ENCODE assay signal across 8 cellular contexts in the genomic region with DNA sequence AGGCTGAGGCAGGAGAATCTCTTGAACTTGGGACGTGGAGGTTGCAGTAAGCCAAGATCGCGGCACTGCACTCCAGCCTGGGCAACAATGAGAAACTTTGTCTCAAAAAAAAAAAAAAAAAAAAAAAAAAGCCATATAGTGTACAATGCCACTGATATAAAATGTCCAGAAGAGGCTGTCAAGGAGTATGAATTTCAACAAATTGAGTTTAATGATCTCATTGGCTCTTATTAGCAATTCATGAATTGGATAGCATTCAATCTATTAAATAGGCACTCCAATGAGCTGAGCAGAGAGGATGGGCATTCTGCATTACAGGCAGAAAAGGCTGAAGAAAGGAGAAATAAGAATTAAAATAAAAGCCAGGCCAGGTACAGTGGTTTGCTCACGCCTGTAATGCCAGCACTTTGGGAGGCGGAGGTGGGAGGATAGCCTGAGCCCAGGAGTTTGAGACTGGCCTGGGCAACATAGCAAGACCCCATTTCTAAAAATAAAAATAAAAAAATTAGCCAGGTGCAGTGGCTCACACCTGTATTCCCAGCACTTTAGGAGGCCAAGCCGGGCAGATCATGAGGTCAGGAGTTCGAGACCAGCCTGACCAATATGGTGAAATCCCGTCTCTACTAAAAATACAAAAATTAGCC. TPM values are rescaled to one million over a fixed set of nuclear protein-coding genes. Genes with fewer than 3 reads are reported as not detected.
DNase-seq lines count a peak whose midpoint lies in the region; ATAC-seq, FAIRE-seq and TF ChIP-seq lines count a peak whose summit lies in the region.

No MANE protein-coding gene starts in this region.

- H3K4me2 ChIP-seq in GM12878 (ENCODE audit: control insufficient read depth, insufficient read depth): peak overlapping the region; percentile 58
- H3K4me2 ChIP-seq in mesenchymal stem cell (ENCODE audit: low read length, poor library complexity, severe bottlenecking): no peak overlapping the region

- no peak for ATAC-seq in left cardiac atrium
- ATAC-seq in GM12878: no peak
- no peak for ATAC-seq in upper lobe of right lung

- CTCF ChIA-PET in GM12878 (lab: Yijun Ruan, JAX): interaction anchor here (0.6 to 1.7 kb wide), 3 partner anchors 150 to 222 kb away, joined by 4 to 6 read pairs (median 4); a partner anchor contains a TSS

- in situ Hi-C loops in GM12878 (cut with MboI): no loop called here

- WGBS in GM12878 (ENCODE audit: insufficient coverage, insufficient replicate concordance, low lambda C conversion rate, missing lambda C conversion rate): 92% methylated on average over 8 of the region's 8 CpGs
- 97% methylated on average over 5 of the region's 8 CpGs for WGBS in mesenchymal stem cell

- TF ChIP-seq RAD21 in GM12878 (IDR thresholded peaks at IDR 0.05; ENCODE audit: insufficient read depth, low read depth, low read length): no peak

- TF ChIP-seq CTCF in cardiac muscle cell (IDR thresholded peaks at IDR 0.05; ENCODE audit: low read depth, low read length) (no peak), GM12878 (IDR thresholded peaks at IDR 0.05 in 2 of 3, conservative IDR thresholded peaks at IDR 0.05 in 1 of 3; ENCODE audit: control insufficient read depth in 2 of 3, extremely low read depth in 1 of 3, insufficient read depth in 1 of 3, low read depth in 3 of 3, low read length in 3 of 3) (no peak), upper lobe of right lung (IDR thresholded peaks at IDR 0.05) (no peak)

- no peak overlapping the region for H2BK5ac ChIP-seq in mesenchymal stem cell (ENCODE audit: low read depth, low read length, poor library complexity, severe bottlenecking)

- DNase-seq in cardiac muscle cell (ENCODE audit: low read depth in 1 of 2, low spot score in 1 of 2) (no peak), left cardiac atrium (no peak), GM12878 (ENCODE audit: low read depth, low spot score) (no peak), mesenchymal stem cell (no peak), upper lobe of right lung (no peak), GM19240 (ENCODE audit: insufficient read length, low spot score) (no peak), NCI-H82 (lab: John Stamatoyannopoulos, UW) (no peak)
- no peak for DNase-seq in stimulated activated CD4-positive, alpha-beta T cell treated with anti-CD3 and anti-CD28 coated beads, Interleukin-4, amount 100 ng/mL, for 4 hours

- H3K4me1 ChIP-seq in cardiac muscle cell (ENCODE audit: low read depth) (no peaks in the 10 kb centered on the region), GM12878 (ENCODE audit: control insufficient read depth, insufficient read depth, low read length) (peaks cover 19% of the 10 kb centered on the region), mesenchymal stem cell (ENCODE audit: control insufficient read depth, insufficient read depth, low read depth, low read length) (peaks cover 37% of the 10 kb centered on the region), upper lobe of right lung (peaks cover 21% of the 10 kb centered on the region)

- H3K9ac ChIP-seq in GM12878 (ENCODE audit: control insufficient read depth, insufficient read depth, low read length) (peak overlapping the region; percentile 60), mesenchymal stem cell (ENCODE audit: low read length) (peak overlapping the region; percentile 78)

- no peak for FAIRE-seq in GM12878 (lab: Jason Lieb, UNC)

- H3K36me3 ChIP-seq in cardiac muscle cell (no peaks in the 10 kb centered on the region), GM12878 (ENCODE audit: control insufficient read depth in 2 of 2, insufficient read depth in 2 of 2, low read length in 1 of 2) (peaks cover 0 to 6% of the 10 kb centered on the region in 2 experiments; a peak in 2 of 4 replicates), mesenchymal stem cell (ENCODE audit: control insufficient read depth in 1 of 2, insufficient read depth in 2 of 2, low read depth in 1 of 2, low read length in 2 of 2) (peaks cover 0 to 10% of the 10 kb centered on the region in 2 experiments), upper lobe of right lung (no peaks in the 10 kb centered on the region)

- H3K4me3 ChIP-seq in cardiac muscle cell (no peak overlapping the region), GM12878 (peak overlapping the region; percentile 58), mesenchymal stem cell (ENCODE audit: insufficient read depth in 1 of 2, low read depth in 1 of 2, low read length in 2 of 2) (peak overlapping the region in 1 of 2 experiments; percentile 77), upper lobe of right lung (peak overlapping the region; percentile 30)

- H3K4ac ChIP-seq in mesenchymal stem cell (ENCODE audit: low read depth in 1 of 2, low read length in 2 of 2): peak overlapping the region; percentile 32 to 71

- peaks cover 48% of the 10 kb centered on the region for H3K79me2 ChIP-seq in GM12878 (ENCODE audit: control insufficient read depth, insufficient read depth, low read length)

- no peak for TF ChIP-seq POLR2A in GM12878 (IDR thresholded peaks at IDR 0.05; ENCODE audit: low read depth, low read length)

- H4K91ac ChIP-seq in mesenchymal stem cell (ENCODE audit: low read length): peak overlapping the region; percentile 22

- no peak overlapping the region for H2BK12ac ChIP-seq in mesenchymal stem cell (ENCODE audit: low read length in 2 of 2)

- no peak overlapping the region for H3K14ac ChIP-seq in mesenchymal stem cell (ENCODE audit: low read length in 2 of 2)

- H3K27me3 ChIP-seq in cardiac muscle cell (no peaks in the 10 kb centered on the region), GM12878 (replicated peaks in 1 of 2; ENCODE audit: control insufficient read depth in 2 of 2, insufficient read depth in 2 of 2, low read length in 1 of 2) (no peaks in the 10 kb centered on the region), mesenchymal stem cell (ENCODE audit: control insufficient read depth in 1 of 2, insufficient read depth in 1 of 2, low read length in 2 of 2) (no peaks in the 10 kb centered on the region), upper lobe of right lung (no peaks in the 10 kb centered on the region)

- no peak overlapping the region for H3K23ac ChIP-seq in mesenchymal stem cell (ENCODE audit: low read length in 2 of 2)

- no peak for TF ChIP-seq EP300 in GM12878 (IDR thresholded peaks at IDR 0.05; ENCODE audit: borderline replicate concordance in 1 of 2, control insufficient read depth in 1 of 2, low read depth in 2 of 2, low read length in 2 of 2)

- peak overlapping the region; percentile 81 for H3K27ac ChIP-seq in cardiac muscle cell
- H3K27ac ChIP-seq in GM12878 (ENCODE audit: control insufficient read depth, insufficient read depth): peak overlapping the region; percentile 45
- H3K27ac ChIP-seq in mesenchymal stem cell (ENCODE audit: low read length, poor library complexity, severe bottlenecking): no peak overlapping the region
- peak overlapping the region; percentile 20 for H3K27ac ChIP-seq in upper lobe of right lung

- peak overlapping the region; percentile 84; the same call in 1 of the 2 replicates for H2AFZ ChIP-seq in GM12878 (ENCODE audit: control insufficient read depth, low read depth, low read length)
- no peak overlapping the region for H2AFZ ChIP-seq in mesenchymal stem cell (ENCODE audit: low read depth, low read length)

- POLR2A ChIA-PET in GM12878 (lab: Charles Lee): interaction anchor here (0.7 to 1.6 kb wide), 6 partner anchors 18 to 244 kb away, joined by 4 to 11 read pairs (median 4); a partner anchor contains a TSS

- no TSS peak for BruUV-seq in GM12878 (replicated peaks; lab: Mats Ljungman, UMichigan)

- no peak overlapping the region for H2AK5ac ChIP-seq in mesenchymal stem cell (ENCODE audit: low read length, severe bottlenecking)

- no peak overlapping the region for H2BK15ac ChIP-seq in mesenchymal stem cell (ENCODE audit: low read depth, poor library complexity, severe bottlenecking)

- H4K8ac ChIP-seq in mesenchymal stem cell (ENCODE audit: low read length): peak overlapping the region; percentile 91

- H2BK120ac ChIP-seq in mesenchymal stem cell (ENCODE audit: low read depth, low read length): no peak overlapping the region

- peaks cover 9% of the 10 kb centered on the region for H4K20me1 ChIP-seq in GM12878 (ENCODE audit: control insufficient read depth, insufficient read depth)

- intact Hi-C loops in left cardiac atrium (cut with DNase I): no loop called here
- intact Hi-C loops in GM12878 (cut with micrococcal nuclease; ENCODE audit: unreplicated experiment): no loop called here
- intact Hi-C loops in upper lobe of right lung (cut with DNase I): no loop called here

- RAD21 ChIA-PET in GM12878 (lab: Charles Lee; ENCODE audit: unreplicated experiment): interaction anchor here (0.6 to 1.5 kb wide), 7 partner anchors 37 to 578 kb away, joined by 3 to 5 read pairs (median 3); no protein-coding TSS in a partner anchor

- peak overlapping the region in 1 of 2 experiments; percentile 29 for H3K18ac ChIP-seq in mesenchymal stem cell (ENCODE audit: low read depth in 1 of 2, low read length in 2 of 2)

- SMC1A ChIA-PET in GM12878 (lab: Charles Lee; ENCODE audit: uncharacterized antibody, unreplicated experiment): interaction anchor here (0.7 to 1.5 kb wide), 3 partner anchors 19 to 234 kb away, joined by 3 to 5 read pairs (median 4); a partner anchor contains a TSS

- H3K9me3 ChIP-seq in cardiac muscle cell (ENCODE audit: low read depth) (no peaks in the 10 kb centered on the region), GM12878 (replicated peaks; ENCODE audit: control insufficient read depth, insufficient read depth, low read length) (no peaks in the 10 kb centered on the region), mesenchymal stem cell (ENCODE audit: control insufficient read depth, low read length) (no peaks in the 10 kb centered on the region), upper lobe of right lung (no peaks in the 10 kb centered on the region)

- H3K79me1 ChIP-seq in mesenchymal stem cell (replicated peaks; ENCODE audit: low read length, poor library complexity, severe bottlenecking): peaks cover 4% of the 10 kb centered on the region

RNA-seq across cellular contexts. Expression of a gene that starts 0.8 kb away (rescaled TPM):
- total RNA-seq in cardiac muscle cell (78.6 and 127 TPM in 2 replicates), left cardiac atrium (10 to 100 TPM; 19.5 to 20.6 TPM), GM12878 (2014; rRNA removed) (98.7 and 107 TPM in 2 replicates), GM12878 (2014; rRNA removed; fragmentation: Illumina TruSeq; extraction: Trizol) (63.4 and 66.4 TPM in 2 replicates), GM12878 (2021) (117 and 118 TPM in 2 replicates), upper lobe of right lung (22.0 TPM)
- polyA plus RNA-seq in cardiac muscle cell (42.5 and 66.9 TPM in 2 replicates), GM12878 (2011; rRNA removed) (62.9 and 98.1 TPM in 2 replicates), GM12878 (2014; fragmentation: Illumina TruSeq; extraction: Trizol) (80.1 and 121 TPM in 2 replicates), GM12878 (2014; fragmentation: Nextera tagmentation; extraction: Ambion mirVana) (1 to 10 TPM in 1 of 2 experiments, under 1 TPM in 1; 0.61 to 1.9 TPM), GM12878 (2014; rRNA removed) (94.8 and 108 TPM in 2 replicates), GM12878 (2016; fragmentation: Nextera tagmentation; extraction: Ambion mirVana) (10 to 100 TPM; 10.4 to 47.3 TPM)
- total RNA-seq in GM12878 (2013; cell fraction: nucleolus; rRNA removed): 39.2 and 49.9 TPM in 2 replicates
- polyA plus RNA-seq in GM12878 (2011; ENCODE audit: low read depth): 34.0 TPM
- 131 and 153 TPM in 2 replicates for polyA plus RNA-seq in GM12878 (2011; cell fraction: cytosol; rRNA removed)
- 89.5 and 121 TPM in 2 replicates for polyA plus RNA-seq in GM12878 (2011; cell fraction: nucleus; rRNA removed)
- polyA plus RNA-seq in GM12878 (2012): 45.1 and 51.1 TPM in 2 replicates
- 61.8 and 93.7 TPM in 2 replicates for polyA minus RNA-seq in GM12878 (2011; rRNA and poly(A)+ RNA removed)
- polyA minus RNA-seq in GM12878 (2011; cell fraction: cytosol; rRNA and poly(A)+ RNA removed): 29.2 and 34.9 TPM in 2 replicates
- 14.7 and 19.8 TPM in 2 replicates for polyA minus RNA-seq in GM12878 (2011; cell fraction: nucleus; rRNA and poly(A)+ RNA removed)
- polyA plus RNA-seq in mesenchymal stem cell (2013, experiment 1 of 2): 37.7 TPM
- 35.4 TPM for polyA plus RNA-seq in mesenchymal stem cell (2013, experiment 2 of 2)

RNA-seq across cellular contexts. Expression of a gene that starts 18.4 kb away (rescaled TPM):
- 44.8 and 75.2 TPM in 2 replicates for total RNA-seq in cardiac muscle cell
- polyA plus RNA-seq in cardiac muscle cell: 30.5 and 66.4 TPM in 2 replicates
- total RNA-seq in left cardiac atrium: 100 to 1,000 TPM in 1 of 2 donors, 10 to 100 TPM in 1; 64.0 to 189 TPM
- 313 and 319 TPM in 2 replicates for total RNA-seq in GM12878 (2013; cell fraction: nucleolus; rRNA removed)
- total RNA-seq in GM12878 (2014; rRNA removed): 89.5 and 97.3 TPM in 2 replicates
- 51.1 and 53.5 TPM in 2 replicates for total RNA-seq in GM12878 (2014; rRNA removed; fragmentation: Illumina TruSeq; extraction: Trizol)
- 101 and 104 TPM in 2 replicates for total RNA-seq in GM12878 (2021)
- polyA plus RNA-seq in GM12878 (2011; ENCODE audit: low read depth): 59.9 TPM
- polyA plus RNA-seq in GM12878 (2011; rRNA removed): 112 and 180 TPM in 2 replicates
- polyA plus RNA-seq in GM12878 (2011; cell fraction: cytosol; rRNA removed): 262 and 293 TPM in 2 replicates
- 355 and 391 TPM in 2 replicates for polyA plus RNA-seq in GM12878 (2011; cell fraction: nucleus; rRNA removed)
- polyA plus RNA-seq in GM12878 (2012): 129 and 137 TPM in 2 replicates
- polyA plus RNA-seq in GM12878 (2014; fragmentation: Illumina TruSeq; extraction: Trizol): 12.4 and 33.7 TPM in 2 replicates
- 10 to 100 TPM in 1 of 2 experiments, 1 to 10 TPM in 1; 2.4 to 10.5 TPM for polyA plus RNA-seq in GM12878 (2014; fragmentation: Nextera tagmentation; extraction: Ambion mirVana)
- polyA plus RNA-seq in GM12878 (2014; rRNA removed): 150 and 165 TPM in 2 replicates
- 100 to 1,000 TPM in 1 of 2 experiments, 10 to 100 TPM in 1; 92.7 to 106 TPM for polyA plus RNA-seq in GM12878 (2016; fragmentation: Nextera tagmentation; extraction: Ambion mirVana)
- 93.1 and 170 TPM in 2 replicates for polyA minus RNA-seq in GM12878 (2011; rRNA and poly(A)+ RNA removed)
- polyA minus RNA-seq in GM12878 (2011; cell fraction: cytosol; rRNA and poly(A)+ RNA removed): 64.0 and 71.2 TPM in 2 replicates
- 216 and 321 TPM in 2 replicates for polyA minus RNA-seq in GM12878 (2011; cell fraction: nucleus; rRNA and poly(A)+ RNA removed)
- polyA plus RNA-seq in mesenchymal stem cell (2013, experiment 1 of 2): 57.8 TPM
- 51.9 TPM for polyA plus RNA-seq in mesenchymal stem cell (2013, experiment 2 of 2)
- 91.2 TPM for total RNA-seq in upper lobe of right lung

RNA-seq across cellular contexts. Expression of a gene that starts 30.1 kb away (rescaled TPM):
- total RNA-seq in cardiac muscle cell: 76.7 and 93.0 TPM in 2 replicates
- 287 and 292 TPM in 2 replicates for polyA plus RNA-seq in cardiac muscle cell
- total RNA-seq in left cardiac atrium: 10 to 100 TPM; 76.8 to 78.7 TPM
- 59.7 and 74.3 TPM in 2 replicates for total RNA-seq in GM12878 (2013; cell fraction: nucleolus; rRNA removed)
- total RNA-seq in GM12878 (2014; rRNA removed): 69.5 and 80.8 TPM in 2 replicates
- total RNA-seq in GM12878 (2014; rRNA removed; fragmentation: Illumina TruSeq; extraction: Trizol): 28.3 and 34.4 TPM in 2 replicates
- total RNA-seq in GM12878 (2021): 151 and 160 TPM in 2 replicates
- polyA plus RNA-seq in GM12878 (2011; ENCODE audit: low read depth): 23.9 TPM
- 17.1 and 38.9 TPM in 2 replicates for polyA plus RNA-seq in GM12878 (2011; rRNA removed)
- 74.2 and 137 TPM in 2 replicates for polyA plus RNA-seq in GM12878 (2011; cell fraction: cytosol; rRNA removed)
- 67.2 and 71.6 TPM in 2 replicates for polyA plus RNA-seq in GM12878 (2011; cell fraction: nucleus; rRNA removed)
- 48.0 and 50.4 TPM in 2 replicates for polyA plus RNA-seq in GM12878 (2012)
- 1.6 and 9.9 TPM in 2 replicates for polyA plus RNA-seq in GM12878 (2014; fragmentation: Illumina TruSeq; extraction: Trizol)
- polyA plus RNA-seq in GM12878 (2014; fragmentation: Nextera tagmentation; extraction: Ambion mirVana): 10 to 100 TPM; 17.9 to 46.3 TPM
- polyA plus RNA-seq in GM12878 (2014; rRNA removed): 82.1 and 111 TPM in 2 replicates
- polyA plus RNA-seq in GM12878 (2016; fragmentation: Nextera tagmentation; extraction: Ambion mirVana): 100 to 1,000 TPM; 200 to 205 TPM
- polyA minus RNA-seq in GM12878 (2011; rRNA and poly(A)+ RNA removed): 5.5 and 23.9 TPM in 2 replicates
- 18.7 and 24.1 TPM in 2 replicates for polyA minus RNA-seq in GM12878 (2011; cell fraction: cytosol; rRNA and poly(A)+ RNA removed)
- 9.9 and 18.2 TPM in 2 replicates for polyA minus RNA-seq in GM12878 (2011; cell fraction: nucleus; rRNA and poly(A)+ RNA removed)
- 92.8 TPM for polyA plus RNA-seq in mesenchymal stem cell (2013, experiment 1 of 2)
- polyA plus RNA-seq in mesenchymal stem cell (2013, experiment 2 of 2): 91.7 TPM
- total RNA-seq in upper lobe of right lung: 61.0 TPM
